21 cellular contexts compared by ENCODE assay signal in the genomic region with DNA sequence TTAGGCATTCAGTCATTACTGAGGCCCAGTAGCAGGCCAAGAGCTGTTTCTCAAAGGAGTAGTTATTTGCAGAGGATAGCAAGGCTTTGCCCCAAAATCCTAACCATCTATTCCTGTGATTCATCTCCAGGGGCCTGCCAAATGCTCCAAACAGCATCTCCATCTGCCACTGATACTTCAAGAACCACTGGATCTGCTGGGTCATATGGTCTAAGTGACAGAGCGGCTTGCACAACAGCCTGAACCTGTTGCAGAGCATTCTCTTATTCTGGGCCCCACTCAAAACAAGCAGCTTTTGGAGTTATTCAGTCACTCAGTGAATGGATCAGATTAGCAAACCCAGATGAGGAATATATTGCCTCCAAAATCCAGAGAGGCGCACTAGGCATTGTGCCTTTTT.
"Had no signal": no experiment of that assay in that cellular context is flagged by ENCODE, and none has a peak within 500 bp of the region (broad histone marks: within the 10 kb centered on the region; RNA-seq: fewer than 3 reads in every experiment).

No MANE protein-coding gene starts in this region.

- H3K9me3 ChIP-seq: gastrocnemius medialis, testis, vagina had no signal

- FAIRE-seq: endometrium had no signal

- DNase-seq: effector memory CD4-positive, alpha-beta T cell; gastrocnemius medialis; heart right ventricle; hypothalamus; islet precursor cell; mammary epithelial cell; naive thymus-derived CD4-positive, alpha-beta T cell; nephron progenitor cell; psoas muscle; retina; right lobe of liver; spleen; stimulated activated CD4-positive, alpha-beta T cell treated with anti-CD3 and anti-CD28 coated beads, Interleukin-15, amount 100 ng/mL, for 24 hours; stimulated activated CD4-positive, alpha-beta T cell treated with anti-CD3 and anti-CD28 coated beads, Interleukin-1b, Interleukin-23, amount 100 ng/mL, for 48 hours; stimulated activated CD4-positive, alpha-beta T cell treated with anti-CD3 and anti-CD28 coated beads, Interleukin-4, amount 100 ng/mL, for 24 hours; testis; upper lobe of right lung had no signal

- H3K27ac ChIP-seq: gastrocnemius medialis, heart right ventricle, neutrophil, psoas muscle, right lobe of liver, spleen, testis, tibial nerve, upper lobe of right lung, vagina had no signal

- H3K36me3 ChIP-seq: gastrocnemius medialis, heart right ventricle, neutrophil, right lobe of liver, spleen, tibial nerve, upper lobe of right lung, vagina had no signal

- H3K4me3 ChIP-seq: gastrocnemius medialis, heart right ventricle, psoas muscle, right lobe of liver, spleen, testis, tibial nerve, upper lobe of right lung, vagina had no signal

- H3K27me3 ChIP-seq: gastrocnemius medialis, heart right ventricle, neutrophil, right lobe of liver, spleen, testis, tibial nerve, upper lobe of right lung, vagina had no signal

- H3K4me1 ChIP-seq: gastrocnemius medialis, heart right ventricle, psoas muscle, right lobe of liver, spleen, testis, tibial nerve, upper lobe of right lung, vagina had no signal
